Comparison of ENCODE assay signal across 15 cellular contexts in genomic region chr17:82616021-82616703, GRCh38. TPM values are rescaled to one million over a fixed set of nuclear protein-coding genes. Genes with fewer than 3 reads are reported as not detected.
DNase-seq lines count a peak whose midpoint lies in the region; ATAC-seq and TF ChIP-seq lines count a peak whose summit lies in the region.
"Had no signal": no experiment of that assay in that cellular context is flagged by ENCODE, and none has a peak within 500 bp of the region (broad histone marks: within the 10 kb centered on the region; RNA-seq: fewer than 3 reads in every experiment).

No MANE protein-coding gene starts in this region.

- DNase-seq in cardiac muscle cell (ENCODE audit: low read depth in 1 of 2, low spot score in 1 of 2) (no peak), right cardiac atrium (no peak), ecto neural progenitor cell (ENCODE audit: low spot score) (peak; percentile 38), neuronal stem cell (ENCODE audit: low spot score) (no peak), NCI-H345 treated with DMSO at 0.1 percent for 48 hours (lab: John Stamatoyannopoulos, UW; ENCODE audit: unreplicated experiment) (no peak), gastrocnemius medialis (no peak)
- DNase-seq: AML-193; CD4-positive, alpha-beta T cell; GDM1 had no signal

- H2AK5ac ChIP-seq in neuronal stem cell (ENCODE audit: low read depth, low read length), result no peak overlapping the region

- in situ Hi-C loops in gastrocnemius medialis (cut with MboI; ENCODE audit: low sequenced_read_pairs in 4 of 4), result no loop called here

- H3K4me1 ChIP-seq in cardiac muscle cell (ENCODE audit: low read depth) (peaks cover 29% of the 10 kb centered on the region), right cardiac atrium (ENCODE audit: control insufficient read depth, insufficient read depth, low read length) (no peaks in the 10 kb centered on the region), DOHH2 (ENCODE audit: control insufficient read depth, low read length) (peaks cover 6% of the 10 kb centered on the region; the same call in 1 of the 2 replicates), neuronal stem cell (ENCODE audit: control insufficient read depth in 2 of 2, insufficient read depth in 1 of 2, low read depth in 1 of 2, low read length in 2 of 2) (no peaks in the 10 kb centered on the region), gastrocnemius medialis (no peaks in the 10 kb centered on the region)
- H3K4me1 ChIP-seq: A549, Caco-2 had no signal

- H3K9ac ChIP-seq in neuronal stem cell (ENCODE audit: low read depth, low read length, poor library complexity), result peak overlapping the region; percentile 7

- H3K9me3 ChIP-seq in cardiac muscle cell (ENCODE audit: low read depth), result no peaks in the 10 kb centered on the region
- H3K9me3 ChIP-seq in right cardiac atrium (ENCODE audit: control insufficient read depth, low read length), result no peaks in the 10 kb centered on the region
- no peaks in the 10 kb centered on the region for H3K9me3 ChIP-seq in DOHH2 (ENCODE audit: control insufficient read depth, insufficient read depth, low read length)
- no peaks in the 10 kb centered on the region for H3K9me3 ChIP-seq in neuronal stem cell (replicated peaks in 1 of 2; ENCODE audit: control insufficient read depth in 2 of 2, insufficient read depth in 1 of 2, low read depth in 1 of 2, low read length in 2 of 2)
- no peaks in the 10 kb centered on the region for H3K9me3 ChIP-seq in gastrocnemius medialis
- H3K9me3 ChIP-seq: A549, Caco-2 had no signal

- no peak overlapping the region for H4K91ac ChIP-seq in neuronal stem cell (ENCODE audit: low read depth, low read length, poor library complexity)

- no peaks in the 10 kb centered on the region for H3K27me3 ChIP-seq in cardiac muscle cell
- no peaks in the 10 kb centered on the region for H3K27me3 ChIP-seq in right cardiac atrium (ENCODE audit: control insufficient read depth, insufficient read depth)
- no peaks in the 10 kb centered on the region for H3K27me3 ChIP-seq in DOHH2 (ENCODE audit: control insufficient read depth, low read length)
- no peaks in the 10 kb centered on the region for H3K27me3 ChIP-seq in neuronal stem cell (ENCODE audit: control insufficient read depth in 3 of 3, insufficient read depth in 3 of 3, low read depth in 1 of 3, low read length in 3 of 3)
- no peaks in the 10 kb centered on the region for H3K27me3 ChIP-seq in gastrocnemius medialis

- 81% methylated on average over 21 of the region's 21 CpGs for WGBS in right cardiac atrium
- no CpG with 5 or more reads among the region's 21 CpGs for WGBS in neuronal stem cell (ENCODE audit: extremely low coverage in 2 of 2, insufficient read length in 2 of 2, insufficient replicate concordance in 1 of 2), 2 donors

- H2BK15ac ChIP-seq in neuronal stem cell (ENCODE audit: low read length), result no peak overlapping the region

- H3F3A ChIP-seq in DOHH2 (ENCODE audit: control insufficient read depth, insufficient read depth), result no peaks in the 10 kb centered on the region

- H3K4me3 ChIP-seq in cardiac muscle cell, result no peak overlapping the region
- H3K4me3 ChIP-seq in right cardiac atrium (ENCODE audit: low read length), result no peak overlapping the region
- H3K4me3 ChIP-seq in DOHH2 (ENCODE audit: low read length), result no peak overlapping the region
- no peak overlapping the region for H3K4me3 ChIP-seq in neuronal stem cell (ENCODE audit: low read length in 2 of 2)
- no peak overlapping the region for H3K4me3 ChIP-seq in gastrocnemius medialis
- H3K4me3 ChIP-seq: A549 had no signal

- H2BK12ac ChIP-seq in neuronal stem cell (ENCODE audit: low read length), result no peak overlapping the region

- no peak overlapping the region for H3K23ac ChIP-seq in neuronal stem cell (ENCODE audit: low read depth, low read length, poor library complexity)

- peaks cover 49% of the 10 kb centered on the region for H3K36me3 ChIP-seq in cardiac muscle cell
- H3K36me3 ChIP-seq in DOHH2 (ENCODE audit: control insufficient read depth, low read length), result peaks cover 56% of the 10 kb centered on the region
- peaks cover 34 to 84% of the 10 kb centered on the region in 2 donors for H3K36me3 ChIP-seq in neuronal stem cell (replicated peaks in 1 of 2; ENCODE audit: control insufficient read depth in 2 of 2, insufficient read depth in 2 of 2, low read length in 2 of 2)
- peaks cover 0 to 65% of the 10 kb centered on the region in 2 donors for H3K36me3 ChIP-seq in gastrocnemius medialis

- no peak for TF ChIP-seq CTCF in cardiac muscle cell (IDR thresholded peaks at IDR 0.05; ENCODE audit: low read depth, low read length)
- TF ChIP-seq CTCF in DOHH2 (IDR thresholded peaks at IDR 0.05; ENCODE audit: low read depth, low read length, poor library complexity, severe bottlenecking), result peak; percentile 4
- no peak for TF ChIP-seq CTCF in gastrocnemius medialis (IDR thresholded peaks at IDR 0.05 in 4 of 5, conservative IDR thresholded peaks at IDR 0.05 in 1 of 5)

- no peak overlapping the region for H3K4ac ChIP-seq in neuronal stem cell (ENCODE audit: low read length)

- ATAC-seq in right cardiac atrium, result no peak
- no peak for ATAC-seq in HG02588 (IDR thresholded peaks at IDR 0.05; ENCODE audit: unreplicated experiment)
- ATAC-seq in gastrocnemius medialis, result no peak

- no peak overlapping the region for H2AFZ ChIP-seq in neuronal stem cell (ENCODE audit: low read length)

- H3K14ac ChIP-seq in neuronal stem cell (ENCODE audit: low read length), result no peak overlapping the region

- no peaks in the 10 kb centered on the region for H3K79me2 ChIP-seq in DOHH2 (ENCODE audit: control insufficient read depth, low read length)

- no peak overlapping the region for H3K18ac ChIP-seq in neuronal stem cell (ENCODE audit: low read length)

- no peaks in the 10 kb centered on the region for H4K20me1 ChIP-seq in DOHH2 (ENCODE audit: control insufficient read depth, insufficient read depth, low read depth, low read length)

- TF ChIP-seq POLR2A in gastrocnemius medialis (IDR thresholded peaks at IDR 0.05), result no peak

- H2BK120ac ChIP-seq in neuronal stem cell (ENCODE audit: low read depth, low read length), result no peak overlapping the region

- H3K9me2 ChIP-seq in DOHH2 (replicated peaks; ENCODE audit: control insufficient read depth, low read length), result no peaks in the 10 kb centered on the region

- H3K27ac ChIP-seq in cardiac muscle cell (peak overlapping the region; percentile 94), right cardiac atrium (ENCODE audit: low read length) (no peak overlapping the region), DOHH2 (ENCODE audit: low read depth, low read length) (no peak overlapping the region), neuronal stem cell (replicated peaks; ENCODE audit: low read length) (no peak overlapping the region), gastrocnemius medialis (no peak overlapping the region)
- H3K27ac ChIP-seq: 22Rv1, A549, C4-2B had no signal

- peak overlapping the region; percentile 48 for H4K8ac ChIP-seq in neuronal stem cell (ENCODE audit: low read depth, low read length)

- H3K79me1 ChIP-seq in neuronal stem cell (ENCODE audit: low read depth, low read length), result peaks cover 2% of the 10 kb centered on the region

- intact Hi-C loops in right cardiac atrium (cut with DNase I), result no loop called here
- intact Hi-C loops in gastrocnemius medialis (cut with DNase I; ENCODE audit: low total_unique reads), result no loop called here

- H3K4me2 ChIP-seq in DOHH2 (ENCODE audit: low read length) (no peak overlapping the region), neuronal stem cell (ENCODE audit: insufficient read depth, low read length, poor library complexity, severe bottlenecking) (no peak overlapping the region)
- H3K4me2 ChIP-seq: A549 had no signal

- H2BK5ac ChIP-seq in neuronal stem cell (ENCODE audit: low read length), result no peak overlapping the region

RNA-seq across cellular contexts. Expression of gene WDR45B, which starts 32.1 kb away (rescaled TPM):
- total RNA-seq in cardiac muscle cell, result 83.2 and 111 TPM in 2 replicates
- 99.5 and 105 TPM in 2 replicates for polyA plus RNA-seq in cardiac muscle cell
- 10 to 100 TPM; 43.8 to 49.2 (median 45.8) TPM for total RNA-seq in right cardiac atrium
- polyA plus RNA-seq in right cardiac atrium, result 37.0 TPM
- 67.8 TPM for polyA plus RNA-seq in neuronal stem cell (2013, experiment 1 of 2)
- polyA plus RNA-seq in neuronal stem cell (2013, experiment 2 of 2), result 69.8 TPM
- 10 to 100 TPM; 28.0 to 39.2 (median 34.8) TPM for total RNA-seq in gastrocnemius medialis
